9 cellular contexts compared by ENCODE assay signal in genomic region chr4:94410678-94411206, GRCh38. TPM values are rescaled to one million over a fixed set of nuclear protein-coding genes. Genes with fewer than 3 reads are reported as not detected.
A peak's percentile ranks its signal among the peaks of the same experiment; 100 is the strongest.
DNase-seq lines count a peak whose midpoint lies in the region; FAIRE-seq and TF ChIP-seq lines count a peak whose summit lies in the region.
"Had no signal": no experiment of that assay in that cellular context is flagged by ENCODE, and none has a peak within 500 bp of the region (broad histone marks: within the 10 kb centered on the region; RNA-seq: fewer than 3 reads in every experiment).

No MANE protein-coding gene starts in this region.

- intact Hi-C loops in kidney (cut with DNase I): no loop called here
- intact Hi-C loops in thyroid gland (cut with DNase I): no loop called here

- H3K36me3 ChIP-seq in kidney (ENCODE audit: control insufficient read depth in 1 of 2, insufficient read depth in 2 of 2, low read length in 2 of 2) (no peaks in the 10 kb centered on the region), thyroid gland (no peaks in the 10 kb centered on the region)

- peak; percentile 29 for DNase-seq in HuH-7 (ENCODE audit: low spot score)
- DNase-seq in brain pericyte (ENCODE audit: low read depth, low spot score): peak; percentile 59
- peak; percentile 70 for DNase-seq in kidney
- DNase-seq in thyroid gland: peak; percentile 49 to 79
- no peak for DNase-seq in AG20443 (ENCODE audit: low spot score)
- no peak for DNase-seq in GF-D8 (lab: John Stamatoyannopoulos, UW)
- no peak for DNase-seq in T-helper 2 cell treated with Interferon-gamma antibody and Interleukin-4, amounts not matched to agents 5 μg/mL and 100 μg/mL, for 36 hours (ENCODE audit: low spot score)
- DNase-seq in dermis blood vessel endothelial cell: no peak
- DNase-seq: NCI-H1105 had no signal

- H3K4me1 Mint-ChIP-seq in T-helper 2 cell treated with Interferon-gamma antibody and Interleukin-4, amounts not matched to agents 5 μg/mL and 100 μg/mL, for 36 hours (ENCODE audit: low read depth): no peaks in the 10 kb centered on the region

- H3K36me3 Mint-ChIP-seq in T-helper 2 cell treated with Interferon-gamma antibody and Interleukin-4, amounts not matched to agents 5 μg/mL and 100 μg/mL, for 36 hours (ENCODE audit: low read depth): no peaks in the 10 kb centered on the region

- peaks cover 0 to 2% of the 10 kb centered on the region in 2 donors for H3K4me1 ChIP-seq in kidney (ENCODE audit: control insufficient read depth in 1 of 2, insufficient read depth in 1 of 2, low read depth in 1 of 2, low read length in 2 of 2)
- H3K4me1 ChIP-seq in thyroid gland: peaks cover 0 to 11% of the 10 kb centered on the region in 2 donors

- no peaks in the 10 kb centered on the region for H3K27me3 ChIP-seq in thyroid gland

- 49 to 70% methylated on average over 10 of the region's 10 CpGs for WGBS in thyroid gland, 2 donors

- H3K9me3 Mint-ChIP-seq in T-helper 2 cell treated with Interferon-gamma antibody and Interleukin-4, amounts not matched to agents 5 μg/mL and 100 μg/mL, for 36 hours: no peaks in the 10 kb centered on the region

- no peak overlapping the region for H3K9ac ChIP-seq in kidney (ENCODE audit: low read length in 2 of 2)

- H3K27ac Mint-ChIP-seq in T-helper 2 cell treated with Interferon-gamma antibody and Interleukin-4, amounts not matched to agents 5 μg/mL and 100 μg/mL, for 36 hours: no peak overlapping the region

- TF ChIP-seq CTCF in kidney (IDR thresholded peaks at IDR 0.05; ENCODE audit: borderline replicate concordance, extremely low read depth, insufficient read depth) (no peak), thyroid gland (IDR thresholded peaks at IDR 0.05) (no peak)

- peak in 1 of 2 donors; percentile 29 for TF ChIP-seq POLR2A in thyroid gland (IDR thresholded peaks at IDR 0.05)

- peak overlapping the region; percentile 51 to 80 for H3K27ac ChIP-seq in kidney (ENCODE audit: low read depth in 2 of 2, low read length in 2 of 2)
- H3K27ac ChIP-seq in thyroid gland: peak overlapping the region; percentile 40 to 62 (median 50)

- no peak for FAIRE-seq in kidney (lab: Jason Lieb, UNC)

- H3K4me3 Mint-ChIP-seq in T-helper 2 cell treated with Interferon-gamma antibody and Interleukin-4, amounts not matched to agents 5 μg/mL and 100 μg/mL, for 36 hours: no peak overlapping the region

- H3K9me3 ChIP-seq in kidney (ENCODE audit: control insufficient read depth in 1 of 2, low read length in 2 of 2) (no peaks in the 10 kb centered on the region), thyroid gland (no peaks in the 10 kb centered on the region)

- peak overlapping the region in 1 of 2 donors; percentile 32 for H3K4me3 ChIP-seq in kidney (ENCODE audit: low read length in 2 of 2)
- H3K4me3 ChIP-seq in thyroid gland (replicated peaks in 1 of 3): no peak overlapping the region

- H3K27me3 Mint-ChIP-seq in T-helper 2 cell treated with Interferon-gamma antibody and Interleukin-4, amounts not matched to agents 5 μg/mL and 100 μg/mL, for 36 hours (ENCODE audit: low read depth): peaks cover 40% of the 10 kb centered on the region

RNA-seq across cellular contexts. Expression of gene PDLIM5, which starts 41.0 kb away (rescaled TPM):
- total RNA-seq in kidney (167 TPM), thyroid gland (100 to 1,000 TPM in 3 of 4 donors, 10 to 100 TPM in 1; 77.7 to 128 (median 109) TPM), dermis blood vessel endothelial cell (112 and 113 TPM in 2 replicates)
- polyA plus RNA-seq in kidney (ENCODE audit: insufficient read depth, low read depth, low replicate concordance): 24.3 TPM

Comparison
In these comparisons a context has a peak if more than half of its experiments do, and no peak if none do; other contexts are left out.
1. DNase-seq: peak in HuH-7 (single experiment), brain pericyte (single experiment), kidney (single experiment) and thyroid gland (2 of 2); none in AG20443 (single experiment), GF-D8 (single experiment), T-helper 2 cell treated with Interferon-gamma antibody and Interleukin-4, amounts not matched to agents 5 μg/mL and 100 μg/mL, for 36 hours (single experiment) and dermis blood vessel endothelial cell (single experiment).